Comparison of ENCODE assay signal across 12 cellular contexts in genomic region chr9:119005162-119005561, GRCh38.
DNase-seq lines count a peak whose midpoint lies in the region; ATAC-seq, FAIRE-seq and TF ChIP-seq lines count a peak whose summit lies in the region.
"Had no signal": no experiment of that assay in that cellular context is flagged by ENCODE, and none has a peak within 500 bp of the region (broad histone marks: within the 10 kb centered on the region; RNA-seq: fewer than 3 reads in every experiment).

No MANE protein-coding gene starts in this region.

- H3K4me2 ChIP-seq in PC-9: no peak overlapping the region

- H3K27ac ChIP-seq in sigmoid colon (peak overlapping the region; percentile 68 to 79 (median 72)), PC-9 (no peak overlapping the region)

- H3K27me3 Mint-ChIP-seq in chondrocyte (ENCODE audit: low read depth): no peaks in the 10 kb centered on the region
- H3K27me3 Mint-ChIP-seq in immature natural killer cell (ENCODE audit: low read depth in 3 of 3): no peaks in the 10 kb centered on the region

- TF ChIP-seq POLR2A in H54 (IDR thresholded peaks at IDR 0.05; ENCODE audit: low read depth, low read length): no peak
- no peak for TF ChIP-seq POLR2A in sigmoid colon (IDR thresholded peaks at IDR 0.05)

- no peak for TF ChIP-seq CTCF in chondrocyte (IDR thresholded peaks at IDR 0.05)
- TF ChIP-seq CTCF in sigmoid colon (IDR thresholded peaks at IDR 0.05): no peak
- TF ChIP-seq CTCF in PC-9 (conservative IDR thresholded peaks at IDR 0.05): no peak

- intact Hi-C loops in sigmoid colon (cut with DNase I) (no loop called here), PC-9 (cut with micrococcal nuclease; ENCODE audit: unreplicated experiment) (no loop called here)

- H2AFZ ChIP-seq in PC-9: no peak overlapping the region

- H4K20me1 ChIP-seq in PC-9 (ENCODE audit: insufficient read depth): no peaks in the 10 kb centered on the region

- no peak for DNase-seq in H54 (ENCODE audit: insufficient read length, low spot score)
- DNase-seq in chondrocyte (ENCODE audit: low spot score): no peak
- DNase-seq in islet precursor cell: peak; percentile 72
- DNase-seq in sigmoid colon: no peak
- DNase-seq in immature natural killer cell: no peak
- DNase-seq in PC-9: no peak
- no peak for DNase-seq in MG63
- DNase-seq: effector CD8-positive, alpha-beta T cell; GDM1; NCI-H446 treated with DMSO at 0.1 percent for 48 hours; stimulated activated CD4-positive, alpha-beta T cell treated with anti-CD3 and anti-CD28 coated beads, Interleukin-15, amount 100 ng/mL, for 24 hours had no signal

- ATAC-seq in HG02642 (IDR thresholded peaks at IDR 0.05; ENCODE audit: poor library complexity, unreplicated experiment): no peak

- POLR2A ChIA-PET in PC-9 (lab: Charles Lee; ENCODE audit: unreplicated experiment): interaction anchor here (0.7 kb wide), 1 partner anchor 356 kb away, joined by 3 read pairs; no protein-coding TSS in a partner anchor

- peak; percentile 78 for FAIRE-seq in H54 (lab: Jason Lieb, UNC)

- H3K4me3 Mint-ChIP-seq in chondrocyte (ENCODE audit: unreplicated experiment) (no peak overlapping the region), immature natural killer cell (no peak overlapping the region)

- no peak for TF ChIP-seq EP300 in sigmoid colon (IDR thresholded peaks at IDR 0.05)

- no peaks in the 10 kb centered on the region for H3K79me2 ChIP-seq in PC-9 (ENCODE audit: low read depth)

- H3K36me3 Mint-ChIP-seq in chondrocyte (ENCODE audit: low read depth) (no peaks in the 10 kb centered on the region), immature natural killer cell (no peaks in the 10 kb centered on the region)

- no peaks in the 10 kb centered on the region for H3F3A ChIP-seq in PC-9 (ENCODE audit: insufficient read depth, low read depth)

- no peaks in the 10 kb centered on the region for H3K36me3 ChIP-seq in sigmoid colon
- no peaks in the 10 kb centered on the region for H3K36me3 ChIP-seq in PC-9 (ENCODE audit: low read depth)
- no peaks in the 10 kb centered on the region for H3K36me3 ChIP-seq in MG63

- peaks cover 33% of the 10 kb centered on the region for H3K4me1 Mint-ChIP-seq in chondrocyte (ENCODE audit: low read depth)
- H3K4me1 Mint-ChIP-seq in immature natural killer cell: no peaks in the 10 kb centered on the region

- H3K27me3 ChIP-seq in sigmoid colon: no peaks in the 10 kb centered on the region
- no peaks in the 10 kb centered on the region for H3K27me3 ChIP-seq in PC-9 (ENCODE audit: insufficient read depth, low read depth)
- no peaks in the 10 kb centered on the region for H3K27me3 ChIP-seq in MG63

- BruUV-seq in PC-9 (replicated peaks; lab: Mats Ljungman, UMichigan): no TSS peak

- 52 to 70% methylated on average over 2 of the region's 2 CpGs for WGBS in sigmoid colon, 2 donors

- H3K9me3 Mint-ChIP-seq in chondrocyte (ENCODE audit: low read depth): no peaks in the 10 kb centered on the region
- peaks cover 0 to 17% (median 1%) of the 10 kb centered on the region in 6 donors for H3K9me3 Mint-ChIP-seq in immature natural killer cell

- H3K4me1 ChIP-seq in sigmoid colon (peaks cover 0 to 37% (median 28%) of the 10 kb centered on the region in 4 donors), PC-9 (replicated peaks; ENCODE audit: insufficient read depth) (no peaks in the 10 kb centered on the region)

- H3K27ac Mint-ChIP-seq in chondrocyte (ENCODE audit: unreplicated experiment) (peak overlapping the region; percentile 90), immature natural killer cell (no peak overlapping the region)

- no peaks in the 10 kb centered on the region for H3K9me2 ChIP-seq in PC-9 (ENCODE audit: insufficient read depth)

- no peaks in the 10 kb centered on the region for H3K9me3 ChIP-seq in sigmoid colon
- H3K9me3 ChIP-seq in PC-9 (ENCODE audit: insufficient read depth, low read depth): no peaks in the 10 kb centered on the region
- no peaks in the 10 kb centered on the region for H3K9me3 ChIP-seq in MG63

- no peak overlapping the region for H3K4me3 ChIP-seq in sigmoid colon
- H3K4me3 ChIP-seq in PC-9: no peak overlapping the region
- no peak overlapping the region for H3K4me3 ChIP-seq in MG63

- CTCF ChIA-PET in PC-9 (lab: Charles Lee): no interaction called here
